ENCODE assay signal across 28 cellular contexts in genomic region chr1:215219372-215219771, GRCh38.
"Had no signal": no experiment of that assay in that cellular context is flagged by ENCODE, and none has a peak within 500 bp of the region (broad histone marks: within the 10 kb centered on the region; RNA-seq: fewer than 3 reads in every experiment).

No MANE protein-coding gene starts in this region.

- H3K27ac ChIP-seq: left ventricle myocardium inferior, pancreas, prostate gland, skin epidermis, stomach, testis, thyroid gland, transverse colon, upper lobe of left lung, vagina had no signal

- H3K4me3 ChIP-seq: left ventricle myocardium inferior, lung, pancreas, prostate gland, skin epidermis, stomach, testis, thyroid gland, transverse colon, upper lobe of left lung, vagina had no signal

- DNase-seq: hypothalamus; islet precursor cell; left ventricle myocardium inferior; naive thymus-derived CD8-positive, alpha-beta T cell; nucleus accumbens; pancreas; posterior cingulate gyrus; retina; right cardiac atrium; stimulated activated CD4-positive, alpha-beta T cell treated with anti-CD3 and anti-CD28 coated beads, Interleukin-12 subunit alpha, Interleukin-12 subunit beta, amount 100 ng/mL, for 4 hours; stimulated activated CD4-positive, alpha-beta T cell treated with anti-CD3 and anti-CD28 coated beads, Interleukin-15, amount 100 ng/mL, for 24 hours; stimulated activated CD4-positive, alpha-beta T cell treated with anti-CD3 and anti-CD28 coated beads, Interleukin-2, amount 100 ng/mL, for 24 hours; stimulated activated CD4-positive, alpha-beta T cell treated with anti-CD3 and anti-CD28 coated beads, Interleukin-4, amount 100 ng/mL, for 1 hour; stimulated activated naive B cell treated with anti-CD40 and anti-IgM and Interleukin-4, amounts not matched to agents 10 μg/mL and 1 μg/mL and 100 μg/mL, for 72 hours; stimulated activated naive CD8-positive, alpha-beta T cell treated with anti-CD3 and anti-CD28 coated beads, Interleukin-15, Interleukin-2, amounts not matched to agents 100 U/mL and 50 U/mL, for 24 hours; stomach; testis; thyroid gland; transverse colon; upper lobe of left lung had no signal

- H3K4me3 Mint-ChIP-seq: memory B cell; naive thymus-derived CD8-positive, alpha-beta T cell; nephron; neural crest cell; stimulated activated naive B cell treated with anti-CD40 and anti-IgM and Interleukin-4, amounts not matched to agents 10 μg/mL and 1 μg/mL and 100 μg/mL, for 72 hours had no signal

- H3K9me3 ChIP-seq: left ventricle myocardium inferior, pancreas, prostate gland, stomach, testis, thyroid gland, transverse colon, upper lobe of left lung, vagina had no signal

- H3K4me1 ChIP-seq: left ventricle myocardium inferior, pancreas, prostate gland, stomach, testis, transverse colon, upper lobe of left lung, vagina had no signal

- H3K9me3 Mint-ChIP-seq: nephron; neural crest cell; stimulated activated naive B cell treated with anti-CD40 and anti-IgM and Interleukin-4, amounts not matched to agents 10 μg/mL and 1 μg/mL and 100 μg/mL, for 72 hours had no signal

- H3K36me3 ChIP-seq: left ventricle myocardium inferior, pancreas, prostate gland, stomach, thyroid gland, transverse colon, upper lobe of left lung, vagina had no signal

- H3K27me3 Mint-ChIP-seq: memory B cell; stimulated activated naive B cell treated with anti-CD40 and anti-IgM and Interleukin-4, amounts not matched to agents 10 μg/mL and 1 μg/mL and 100 μg/mL, for 72 hours had no signal

- H3K27ac Mint-ChIP-seq: memory B cell; naive thymus-derived CD8-positive, alpha-beta T cell; nephron; stimulated activated naive B cell treated with anti-CD40 and anti-IgM and Interleukin-4, amounts not matched to agents 10 μg/mL and 1 μg/mL and 100 μg/mL, for 72 hours had no signal

- ATAC-seq: naive thymus-derived CD8-positive, alpha-beta T cell; pancreas; right cardiac atrium; sciatic nerve; stimulated activated naive B cell treated with anti-CD40 and anti-IgM and Interleukin-4, amounts not matched to agents 10 μg/mL and 1 μg/mL and 100 μg/mL, for 72 hours; stimulated activated naive CD8-positive, alpha-beta T cell treated with anti-CD3 and anti-CD28 coated beads, Interleukin-15, Interleukin-2, amounts not matched to agents 100 U/mL and 50 U/mL, for 24 hours had no signal

- H3K36me3 Mint-ChIP-seq: memory B cell; naive thymus-derived CD8-positive, alpha-beta T cell; stimulated activated naive B cell treated with anti-CD40 and anti-IgM and Interleukin-4, amounts not matched to agents 10 μg/mL and 1 μg/mL and 100 μg/mL, for 72 hours had no signal

- H3K27me3 ChIP-seq: pancreas, stomach, testis, thyroid gland, transverse colon, upper lobe of left lung, vagina had no signal

- H3K4me1 Mint-ChIP-seq: memory B cell; naive thymus-derived CD8-positive, alpha-beta T cell; stimulated activated naive B cell treated with anti-CD40 and anti-IgM and Interleukin-4, amounts not matched to agents 10 μg/mL and 1 μg/mL and 100 μg/mL, for 72 hours had no signal
